8 cellular contexts compared by ENCODE assay signal in genomic region chr17:1395876-1396665, GRCh38. TPM values are rescaled to one million over a fixed set of nuclear protein-coding genes. Genes with fewer than 3 reads are reported as not detected.
DNase-seq lines count a peak whose midpoint lies in the region; ATAC-seq and TF ChIP-seq lines count a peak whose summit lies in the region.
"Not testable (repeated sequence)": the region's sequence is repeated elsewhere in the genome, so short reads cannot be mapped to it uniquely, and the experiment has no call there.

No MANE protein-coding gene starts in this region.

- not testable (repeated sequence) for H3K27ac ChIP-seq in CD4-positive, CD25-positive, alpha-beta regulatory T cell (ENCODE audit: insufficient read depth, low read length, poor library complexity, severe bottlenecking)
- H3K27ac ChIP-seq in HEK293 (ENCODE audit: extremely low read depth, low read depth, low read length), result peak overlapping the region; percentile 38; the same call in 1 of the 2 replicates
- H3K27ac ChIP-seq in esophagus muscularis mucosa (replicated peaks in 1 of 4), result peak overlapping the region; percentile 32 to 98 (median 96)

- peaks cover 27 to 83% (median 55%) of the 10 kb centered on the region in 4 donors for H3K4me1 Mint-ChIP-seq in CD4-positive, CD25-positive, alpha-beta regulatory T cell
- peaks cover 70 to 80% (median 73%) of the 10 kb centered on the region in 3 donors for H3K4me1 Mint-ChIP-seq in T-cell
- peaks cover 63% of the 10 kb centered on the region for H3K4me1 Mint-ChIP-seq in activated naive CD8-positive, alpha-beta T cell (ENCODE audit: low read depth)
- peaks cover 27% of the 10 kb centered on the region for H3K4me1 Mint-ChIP-seq in progenitor cell of endocrine pancreas (ENCODE audit: low read depth)
- peaks cover 85% of the 10 kb centered on the region for H3K4me1 Mint-ChIP-seq in stimulated activated naive CD8-positive, alpha-beta T cell treated with anti-CD3 and anti-CD28 coated beads, Interleukin-15, amount 100 ng/mL, for 72 hours

- POLR2A ChIA-PET in HEK293 (lab: Yijun Ruan, JAX) (interaction anchor here (1.1 to 1.2 kb wide), 2 partner anchors 18 to 19 kb away, joined by 3 to 4 read pairs; no protein-coding TSS in a partner anchor), T-cell (lab: Charles Lee) (interaction anchor here in 1 of 2 donors (0.6 to 1.1 kb wide), 3 partner anchors 19 to 81 kb away, joined by 3 to 4 read pairs (median 3); no protein-coding TSS in a partner anchor)

- peaks cover 24% of the 10 kb centered on the region for H3K36me3 Mint-ChIP-seq in CD4-positive, CD25-positive, alpha-beta regulatory T cell
- H3K36me3 Mint-ChIP-seq in T-cell, result peaks cover 15% of the 10 kb centered on the region
- not testable (repeated sequence) for H3K36me3 Mint-ChIP-seq in activated naive CD8-positive, alpha-beta T cell; progenitor cell of endocrine pancreas (ENCODE audit: insufficient read depth)

- not testable (repeated sequence) for H3K4me3 ChIP-seq in CD4-positive, CD25-positive, alpha-beta regulatory T cell (ENCODE audit: low read depth, low read length); HEK293 (ENCODE audit: low read depth, low read length); esophagus muscularis mucosa

- TF ChIP-seq POLR2A in esophagus muscularis mucosa (IDR thresholded peaks at IDR 0.05; ENCODE audit: low read depth), result not testable (repeated sequence)

- TF ChIP-seq CTCF in HEK293 (tag by site-specific recombination; IDR thresholded peaks at IDR 0.05); esophagus muscularis mucosa (IDR thresholded peaks at IDR 0.05); progenitor cell of endocrine pancreas (IDR thresholded peaks at IDR 0.05; ENCODE audit: unreplicated experiment): not testable (repeated sequence)

- intact Hi-C loops in esophagus muscularis mucosa (cut with DNase I), result not testable (repeated sequence)

- CTCF ChIA-PET in HEK293 (lab: Yijun Ruan, JAX), result interaction anchor here (1.8 to 3.5 kb wide), 2 partner anchors 30 to 120 kb away, joined by 9 to 35 read pairs; partner anchors contain the start of gene INPP5K
- CTCF ChIA-PET in T-cell (lab: Charles Lee), result interaction anchor here (0.6 to 0.9 kb wide), 3 partner anchors 19 to 119 kb away, joined by 3 to 5 read pairs (median 3); no protein-coding TSS in a partner anchor

- DNase-seq in CD4-positive, CD25-positive, alpha-beta regulatory T cell; T-cell; esophagus muscularis mucosa (ENCODE audit: extremely low spot score); progenitor cell of endocrine pancreas (ENCODE audit: low spot score, unreplicated experiment); stimulated activated naive CD8-positive, alpha-beta T cell treated with anti-CD3 and anti-CD28 coated beads, Interleukin-15, amount 100 ng/mL, for 72 hours: not testable (repeated sequence)
- peak; percentile 55 for DNase-seq in mesenteric fat pad (ENCODE audit: low spot score)

- H3K27ac Mint-ChIP-seq in CD4-positive, CD25-positive, alpha-beta regulatory T cell, result peak overlapping the region in 1 of 3 donors; percentile 97
- not testable (repeated sequence) for H3K27ac Mint-ChIP-seq in T-cell
- peak overlapping the region; percentile 64 for H3K27ac Mint-ChIP-seq in activated naive CD8-positive, alpha-beta T cell
- peak overlapping the region; percentile 85 for H3K27ac Mint-ChIP-seq in progenitor cell of endocrine pancreas
- H3K27ac Mint-ChIP-seq in stimulated activated naive CD8-positive, alpha-beta T cell treated with anti-CD3 and anti-CD28 coated beads, Interleukin-15, amount 100 ng/mL, for 72 hours, result peak overlapping the region; percentile 40 to 42

- not testable (repeated sequence) for H3K9me3 Mint-ChIP-seq in CD4-positive, CD25-positive, alpha-beta regulatory T cell; T-cell; activated naive CD8-positive, alpha-beta T cell (ENCODE audit: low read depth); progenitor cell of endocrine pancreas (ENCODE audit: low read depth); stimulated activated naive CD8-positive, alpha-beta T cell treated with anti-CD3 and anti-CD28 coated beads, Interleukin-15, amount 100 ng/mL, for 72 hours

- not testable (repeated sequence) for H3K27me3 ChIP-seq in CD4-positive, CD25-positive, alpha-beta regulatory T cell (ENCODE audit: control insufficient read depth, insufficient read depth, low read length); esophagus muscularis mucosa

- not testable (repeated sequence) for H3K27me3 Mint-ChIP-seq in CD4-positive, CD25-positive, alpha-beta regulatory T cell; T-cell; activated naive CD8-positive, alpha-beta T cell; progenitor cell of endocrine pancreas; stimulated activated naive CD8-positive, alpha-beta T cell treated with anti-CD3 and anti-CD28 coated beads, Interleukin-15, amount 100 ng/mL, for 72 hours

- H3K4me1 ChIP-seq in CD4-positive, CD25-positive, alpha-beta regulatory T cell (ENCODE audit: control insufficient read depth, insufficient read depth, low read length, poor library complexity, severe bottlenecking), result peaks cover 82% of the 10 kb centered on the region
- peaks cover 40% of the 10 kb centered on the region for H3K4me1 ChIP-seq in HEK293 (ENCODE audit: control insufficient read depth, insufficient read depth, low read length)
- H3K4me1 ChIP-seq in esophagus muscularis mucosa, result peaks cover 77 to 86% (median 83%) of the 10 kb centered on the region in 4 donors

- H3K4me3 Mint-ChIP-seq in CD4-positive, CD25-positive, alpha-beta regulatory T cell, result peak overlapping the region; percentile 42 to 64 (median 50)
- H3K4me3 Mint-ChIP-seq in T-cell, result peak overlapping the region in 2 of 3 donors; percentile 17 to 98
- H3K4me3 Mint-ChIP-seq in activated naive CD8-positive, alpha-beta T cell, result peak overlapping the region; percentile 52
- H3K4me3 Mint-ChIP-seq in progenitor cell of endocrine pancreas (ENCODE audit: low read depth), result not testable (repeated sequence)
- H3K4me3 Mint-ChIP-seq in stimulated activated naive CD8-positive, alpha-beta T cell treated with anti-CD3 and anti-CD28 coated beads, Interleukin-15, amount 100 ng/mL, for 72 hours, result peak overlapping the region; percentile 37 to 98

- not testable (repeated sequence) for ATAC-seq in CD4-positive, CD25-positive, alpha-beta regulatory T cell (ENCODE audit: low read depth in 2 of 2); T-cell (replicated peaks in 1 of 4); stimulated activated naive CD8-positive, alpha-beta T cell treated with anti-CD3 and anti-CD28 coated beads, Interleukin-15, amount 100 ng/mL, for 72 hours

- TF ChIP-seq EP300 in esophagus muscularis mucosa (IDR thresholded peaks at IDR 0.05), result not testable (repeated sequence)

- H3K9me3 ChIP-seq in CD4-positive, CD25-positive, alpha-beta regulatory T cell (ENCODE audit: control insufficient read depth in 2 of 2, low read length in 2 of 2); HEK293 (ENCODE audit: control insufficient read depth, insufficient read depth, low read depth, low read length); esophagus muscularis mucosa: not testable (repeated sequence)

- WGBS in esophagus muscularis mucosa, result 87% methylated on average over 26 of the region's 26 CpGs

- H3K36me3 ChIP-seq in CD4-positive, CD25-positive, alpha-beta regulatory T cell (ENCODE audit: control insufficient read depth, insufficient read depth, low read length); esophagus muscularis mucosa: not testable (repeated sequence)
- H3K36me3 ChIP-seq in HEK293 (ENCODE audit: control insufficient read depth in 2 of 2, insufficient read depth in 1 of 2, low read length in 2 of 2), result peaks cover 37 to 38% of the 10 kb centered on the region in 2 experiments

TF ChIP-seq in HEK293, 187 proteins besides CTCF, POLR2A, EP300 and RAD21:
- peak; percentile 43; the same call in 1 of the 2 replicates for TF ChIP-seq ZNF394 (tag by site-specific recombination; IDR thresholded peaks at IDR 0.05; ENCODE audit: borderline replicate concordance)
- TF ChIP-seq SCRT2 (tag by site-specific recombination; IDR thresholded peaks at IDR 0.05), result peak; percentile 59
- peak; percentile 50; the same call in 1 of the 2 replicates for TF ChIP-seq ZNF2 (tag by site-specific recombination; IDR thresholded peaks at IDR 0.05)
- 0 out of 2 replicates have a peak, but pooled peaks have one; percentile 13 for TF ChIP-seq ZNF366 (tag by site-specific recombination; conservative IDR thresholded peaks at IDR 0.05)
- peak; percentile 26; the same call in 1 of the 2 replicates for TF ChIP-seq ZFHX2 (tag by site-specific recombination; conservative IDR thresholded peaks at IDR 0.05)

RNA-seq across cellular contexts. Expression of gene YWHAE, which starts 4.0 kb away (rescaled TPM):
- 136 TPM for total RNA-seq in CD4-positive, CD25-positive, alpha-beta regulatory T cell
- polyA plus RNA-seq in CD4-positive, CD25-positive, alpha-beta regulatory T cell, result 10 to 100 TPM; 68.6 to 92.5 (median 82.5) TPM
- total RNA-seq in T-cell (100 to 1,000 TPM; 119 to 129 (median 126) TPM), esophagus muscularis mucosa (100 to 1,000 TPM; 329 to 408 (median 364) TPM), mesenteric fat pad (480 TPM), progenitor cell of endocrine pancreas (951 and 984 TPM in 2 replicates)

RNA-seq across cellular contexts. Expression of gene CRK, which starts 60.0 kb away (rescaled TPM):
- total RNA-seq in CD4-positive, CD25-positive, alpha-beta regulatory T cell, result 18.2 TPM
- 10 to 100 TPM; 15.3 to 33.0 (median 26.8) TPM for polyA plus RNA-seq in CD4-positive, CD25-positive, alpha-beta regulatory T cell
- 10 to 100 TPM; 18.0 to 26.8 (median 22.6) TPM for total RNA-seq in T-cell
- total RNA-seq in esophagus muscularis mucosa, result 100 to 1,000 TPM in 1 of 4 donors, 10 to 100 TPM in 3; 59.8 to 102 (median 75.7) TPM
- total RNA-seq in mesenteric fat pad, result 97.0 TPM
- 41.6 and 44.8 TPM in 2 replicates for total RNA-seq in progenitor cell of endocrine pancreas
